Comparison of ENCODE assay signal across 26 cellular contexts in genomic region chr5:78260771-78261170, GRCh38. TPM values are rescaled to one million over a fixed set of nuclear protein-coding genes. Genes with fewer than 3 reads are reported as not detected.
DNase-seq lines count a peak whose midpoint lies in the region; ATAC-seq, FAIRE-seq and TF ChIP-seq lines count a peak whose summit lies in the region.
"Had no signal": no experiment of that assay in that cellular context is flagged by ENCODE, and none has a peak within 500 bp of the region (broad histone marks: within the 10 kb centered on the region; RNA-seq: fewer than 3 reads in every experiment).

No MANE protein-coding gene starts in this region.

- H3K4me3 Mint-ChIP-seq in neural progenitor cell, result no peak overlapping the region
- H3K4me3 Mint-ChIP-seq: CD4-positive, alpha-beta T cell had no signal

- H2BK120ac ChIP-seq in mesenchymal stem cell (ENCODE audit: low read depth, low read length), result no peak overlapping the region

- H3K27me3 ChIP-seq in mesenchymal stem cell (ENCODE audit: control insufficient read depth in 1 of 2, insufficient read depth in 1 of 2, low read length in 2 of 2) (no peaks in the 10 kb centered on the region), neural progenitor cell (no peaks in the 10 kb centered on the region), stomach (no peaks in the 10 kb centered on the region)
- H3K27me3 ChIP-seq: BLaER1 treated with 17β-estradiol and CSF1 and Interleukin-3, amounts not matched to agents 10 nM and 100 nM; MG63 had no signal

- peaks cover 23% of the 10 kb centered on the region for H3K79me2 ChIP-seq in neural progenitor cell (ENCODE audit: low read depth)

- peaks cover 8% of the 10 kb centered on the region for H3K79me1 ChIP-seq in mesenchymal stem cell (replicated peaks; ENCODE audit: low read length, poor library complexity, severe bottlenecking)

- no peak overlapping the region for H3K18ac ChIP-seq in mesenchymal stem cell (ENCODE audit: low read depth in 1 of 2, low read length in 2 of 2)

- H3F3A ChIP-seq in neural progenitor cell (ENCODE audit: low read depth), result no peaks in the 10 kb centered on the region

- H3K23ac ChIP-seq in mesenchymal stem cell (ENCODE audit: low read length in 2 of 2), result no peak overlapping the region

- no peak overlapping the region for H3K9ac ChIP-seq in mesenchymal stem cell (ENCODE audit: low read length)
- H3K9ac ChIP-seq in neural progenitor cell, result no peak overlapping the region
- H3K9ac ChIP-seq: BLaER1 treated with 17β-estradiol and CSF1 and Interleukin-3, amounts not matched to agents 10 nM and 100 nM; GM23248; SK-N-SH had no signal

- H3K9me3 ChIP-seq in mesenchymal stem cell (ENCODE audit: control insufficient read depth, low read length) (no peaks in the 10 kb centered on the region), neural progenitor cell (ENCODE audit: low read depth) (no peaks in the 10 kb centered on the region), stomach (no peaks in the 10 kb centered on the region)
- H3K9me3 ChIP-seq: MG63, SK-N-SH had no signal

- H3K36me3 ChIP-seq in mesenchymal stem cell (ENCODE audit: control insufficient read depth in 1 of 2, insufficient read depth in 2 of 2, low read depth in 1 of 2, low read length in 2 of 2) (peaks cover 0 to 55% of the 10 kb centered on the region in 2 experiments), neural progenitor cell (no peaks in the 10 kb centered on the region), stomach (peaks cover 7 to 62% (median 38%) of the 10 kb centered on the region in 4 donors)

- no peak overlapping the region for H3K27ac Mint-ChIP-seq in neural progenitor cell
- H3K27ac Mint-ChIP-seq: CD4-positive, alpha-beta T cell had no signal

- intact Hi-C loops in stomach (cut with DNase I; ENCODE audit: low total_unique reads), result no loop called here

- no peak overlapping the region for H3K4me3 ChIP-seq in mesenchymal stem cell (ENCODE audit: insufficient read depth in 1 of 2, low read depth in 1 of 2, low read length in 2 of 2)
- no peak overlapping the region for H3K4me3 ChIP-seq in neural progenitor cell
- no peak overlapping the region for H3K4me3 ChIP-seq in stomach
- H3K4me3 ChIP-seq: BLaER1 treated with 17β-estradiol and CSF1 and Interleukin-3, amounts not matched to agents 10 nM and 100 nM; GM23248; MG63 had no signal

- no peak overlapping the region for H2BK15ac ChIP-seq in mesenchymal stem cell (ENCODE audit: low read depth, poor library complexity, severe bottlenecking)

- H3K27ac ChIP-seq in epithelial cell of prostate (peak overlapping the region; percentile 82), mesenchymal stem cell (ENCODE audit: low read length, poor library complexity, severe bottlenecking) (no peak overlapping the region), neural progenitor cell (no peak overlapping the region), stomach (no peak overlapping the region)
- H3K27ac ChIP-seq: BLaER1 treated with 17β-estradiol and CSF1 and Interleukin-3, amounts not matched to agents 10 nM and 100 nM; GM23248 had no signal

- no peak for ATAC-seq in HG03196 (IDR thresholded peaks at IDR 0.05; ENCODE audit: unreplicated experiment)
- ATAC-seq: HCT116, Panc1 had no signal

- H3K36me3 Mint-ChIP-seq in neural progenitor cell, result peaks cover 57% of the 10 kb centered on the region

- H3K4me1 Mint-ChIP-seq in neural progenitor cell, result no peaks in the 10 kb centered on the region

- H3K4me1 ChIP-seq in mesenchymal stem cell (ENCODE audit: control insufficient read depth, insufficient read depth, low read depth, low read length), result no peaks in the 10 kb centered on the region
- H3K4me1 ChIP-seq in neural progenitor cell, result no peaks in the 10 kb centered on the region
- no peaks in the 10 kb centered on the region for H3K4me1 ChIP-seq in stomach
- H3K4me1 ChIP-seq: BLaER1 treated with 17β-estradiol and CSF1 and Interleukin-3, amounts not matched to agents 10 nM and 100 nM had no signal

- WGBS in mesenchymal stem cell, result 85% methylated on average over 1 of the region's 2 CpGs
- 91 to 97% (median 94%) methylated on average over 2 of the region's 2 CpGs for WGBS in stomach, 5 donors

- TF ChIP-seq CTCF in neural progenitor cell (IDR thresholded peaks at IDR 0.05) (no peak), stomach (IDR thresholded peaks at IDR 0.05) (no peak)

- no peaks in the 10 kb centered on the region for H4K20me1 ChIP-seq in neural progenitor cell (ENCODE audit: low read depth)

- DNase-seq in H54 (ENCODE audit: insufficient read length, low spot score), result no peak
- DNase-seq in amniotic epithelial cell (ENCODE audit: low read depth), result peak; percentile 20
- peak; percentile 85 for DNase-seq in epithelial cell of prostate (ENCODE audit: low read depth, low spot score)
- DNase-seq in mesenchymal stem cell, result peak; percentile 23
- DNase-seq in neural progenitor cell (ENCODE audit: low spot score), result no peak
- no peak for DNase-seq in stomach
- DNase-seq in activated T-cell treated with anti-CD3 and anti-CD28 coated beads for 4 hours, result no peak
- DNase-seq: AML-193; CD4-positive, alpha-beta T cell; GM23248; KG1; MG63; NCI-H1694; NCI-H2029 treated with DMSO at 0.1 percent for 48 hours; NCI-H2227 treated with DMSO at 0.1 percent for 48 hours; NCI-H526 treated with DMSO at 0.1 percent for 48 hours; SK-N-SH; SW 1271 had no signal

- H3K4ac ChIP-seq in mesenchymal stem cell (ENCODE audit: low read depth in 1 of 2, low read length in 2 of 2), result no peak overlapping the region

- TF ChIP-seq POLR2A in H54 (IDR thresholded peaks at IDR 0.05; ENCODE audit: low read depth, low read length), result no peak
- TF ChIP-seq POLR2A in stomach (IDR thresholded peaks at IDR 0.05), result no peak

- FAIRE-seq in H54 (lab: Jason Lieb, UNC), result peak; percentile 27
- FAIRE-seq: A204.1, D721Med, G401.6, HTR-8/SVneo had no signal

- no peak overlapping the region for H3K4me2 ChIP-seq in mesenchymal stem cell (ENCODE audit: low read length, poor library complexity, severe bottlenecking)
- H3K4me2 ChIP-seq in neural progenitor cell, result no peak overlapping the region
- H3K4me2 ChIP-seq: BLaER1 treated with 17β-estradiol and CSF1 and Interleukin-3, amounts not matched to agents 10 nM and 100 nM; SK-N-SH had no signal

- TF ChIP-seq EP300 in stomach (IDR thresholded peaks at IDR 0.05), result no peak

- H4K8ac ChIP-seq in mesenchymal stem cell (ENCODE audit: low read length), result no peak overlapping the region

- H4K91ac ChIP-seq in mesenchymal stem cell (ENCODE audit: low read length), result no peak overlapping the region

- H2BK5ac ChIP-seq in mesenchymal stem cell (ENCODE audit: low read depth, low read length, poor library complexity, severe bottlenecking), result no peak overlapping the region

- no peaks in the 10 kb centered on the region for H3K27me3 Mint-ChIP-seq in neural progenitor cell (ENCODE audit: insufficient read depth, low read depth)
- H3K27me3 Mint-ChIP-seq: CD4-positive, alpha-beta T cell had no signal

- no peak overlapping the region for H2AK5ac ChIP-seq in mesenchymal stem cell (ENCODE audit: low read length, severe bottlenecking)

- H2AFZ ChIP-seq in mesenchymal stem cell (ENCODE audit: low read depth, low read length) (no peak overlapping the region), neural progenitor cell (replicated peaks) (no peak overlapping the region)
- H2AFZ ChIP-seq: GM23248 had no signal

- H3K14ac ChIP-seq in mesenchymal stem cell (ENCODE audit: low read length in 2 of 2), result no peak overlapping the region

- no peak overlapping the region for H2BK12ac ChIP-seq in mesenchymal stem cell (ENCODE audit: low read length in 2 of 2)

- peaks cover 22% of the 10 kb centered on the region for H3K9me3 Mint-ChIP-seq in neural progenitor cell
- H3K9me3 Mint-ChIP-seq: CD4-positive, alpha-beta T cell had no signal

RNA-seq across cellular contexts. Expression of gene AP3B1, which starts 33.7 kb away (rescaled TPM):
- 45.2 TPM for polyA plus RNA-seq in mesenchymal stem cell (2013, experiment 1 of 2)
- polyA plus RNA-seq in mesenchymal stem cell (2013, experiment 2 of 2), result 43.1 TPM
- total RNA-seq in neural progenitor cell (ENCODE audit: low replicate concordance), result 63.7 and 105 TPM in 2 replicates
- total RNA-seq in stomach, result 10 to 100 TPM; 15.2 to 81.0 (median 19.8) TPM
- polyA plus RNA-seq in stomach, result 10 to 100 TPM; 19.1 to 27.5 (median 27.2) TPM

Comparison
In these comparisons a context has a peak if more than half of its experiments do, and no peak if none do; other contexts are left out.
1. DNase-seq: peak in amniotic epithelial cell (single experiment), epithelial cell of prostate (single experiment) and mesenchymal stem cell (single experiment); none in H54 (single experiment), neural progenitor cell (single experiment), stomach (single experiment) and activated T-cell treated with anti-CD3 and anti-CD28 coated beads for 4 hours (single experiment).